1 cellular context compared by ENCODE assay signal in the genomic region with DNA sequence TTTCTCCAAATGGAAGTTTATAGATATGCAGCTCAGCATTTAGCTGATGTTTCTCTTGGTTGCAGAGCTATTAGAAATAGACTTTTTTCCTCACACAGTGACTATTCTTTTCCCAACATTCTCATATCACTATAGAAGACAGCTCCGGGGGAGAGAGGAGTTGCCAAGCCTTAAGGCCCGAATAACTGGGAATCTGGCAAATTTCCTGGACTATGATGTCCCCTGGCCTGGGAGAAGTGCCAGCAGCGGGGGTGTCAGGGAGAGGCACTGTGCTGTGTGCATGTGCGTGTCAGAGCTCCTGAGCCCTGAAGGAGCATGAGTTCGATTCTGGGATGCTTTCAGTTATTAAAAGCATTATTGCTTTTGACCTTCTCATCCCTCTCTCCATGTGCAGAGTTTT.
TF ChIP-seq lines count a peak whose summit lies in the region.

No MANE protein-coding gene starts in this region.

TF ChIP-seq in GM23338, 12 proteins besides CTCF, POLR2A, EP300 and RAD21 (continued from another document):
- TF ChIP-seq, protein P1, sequence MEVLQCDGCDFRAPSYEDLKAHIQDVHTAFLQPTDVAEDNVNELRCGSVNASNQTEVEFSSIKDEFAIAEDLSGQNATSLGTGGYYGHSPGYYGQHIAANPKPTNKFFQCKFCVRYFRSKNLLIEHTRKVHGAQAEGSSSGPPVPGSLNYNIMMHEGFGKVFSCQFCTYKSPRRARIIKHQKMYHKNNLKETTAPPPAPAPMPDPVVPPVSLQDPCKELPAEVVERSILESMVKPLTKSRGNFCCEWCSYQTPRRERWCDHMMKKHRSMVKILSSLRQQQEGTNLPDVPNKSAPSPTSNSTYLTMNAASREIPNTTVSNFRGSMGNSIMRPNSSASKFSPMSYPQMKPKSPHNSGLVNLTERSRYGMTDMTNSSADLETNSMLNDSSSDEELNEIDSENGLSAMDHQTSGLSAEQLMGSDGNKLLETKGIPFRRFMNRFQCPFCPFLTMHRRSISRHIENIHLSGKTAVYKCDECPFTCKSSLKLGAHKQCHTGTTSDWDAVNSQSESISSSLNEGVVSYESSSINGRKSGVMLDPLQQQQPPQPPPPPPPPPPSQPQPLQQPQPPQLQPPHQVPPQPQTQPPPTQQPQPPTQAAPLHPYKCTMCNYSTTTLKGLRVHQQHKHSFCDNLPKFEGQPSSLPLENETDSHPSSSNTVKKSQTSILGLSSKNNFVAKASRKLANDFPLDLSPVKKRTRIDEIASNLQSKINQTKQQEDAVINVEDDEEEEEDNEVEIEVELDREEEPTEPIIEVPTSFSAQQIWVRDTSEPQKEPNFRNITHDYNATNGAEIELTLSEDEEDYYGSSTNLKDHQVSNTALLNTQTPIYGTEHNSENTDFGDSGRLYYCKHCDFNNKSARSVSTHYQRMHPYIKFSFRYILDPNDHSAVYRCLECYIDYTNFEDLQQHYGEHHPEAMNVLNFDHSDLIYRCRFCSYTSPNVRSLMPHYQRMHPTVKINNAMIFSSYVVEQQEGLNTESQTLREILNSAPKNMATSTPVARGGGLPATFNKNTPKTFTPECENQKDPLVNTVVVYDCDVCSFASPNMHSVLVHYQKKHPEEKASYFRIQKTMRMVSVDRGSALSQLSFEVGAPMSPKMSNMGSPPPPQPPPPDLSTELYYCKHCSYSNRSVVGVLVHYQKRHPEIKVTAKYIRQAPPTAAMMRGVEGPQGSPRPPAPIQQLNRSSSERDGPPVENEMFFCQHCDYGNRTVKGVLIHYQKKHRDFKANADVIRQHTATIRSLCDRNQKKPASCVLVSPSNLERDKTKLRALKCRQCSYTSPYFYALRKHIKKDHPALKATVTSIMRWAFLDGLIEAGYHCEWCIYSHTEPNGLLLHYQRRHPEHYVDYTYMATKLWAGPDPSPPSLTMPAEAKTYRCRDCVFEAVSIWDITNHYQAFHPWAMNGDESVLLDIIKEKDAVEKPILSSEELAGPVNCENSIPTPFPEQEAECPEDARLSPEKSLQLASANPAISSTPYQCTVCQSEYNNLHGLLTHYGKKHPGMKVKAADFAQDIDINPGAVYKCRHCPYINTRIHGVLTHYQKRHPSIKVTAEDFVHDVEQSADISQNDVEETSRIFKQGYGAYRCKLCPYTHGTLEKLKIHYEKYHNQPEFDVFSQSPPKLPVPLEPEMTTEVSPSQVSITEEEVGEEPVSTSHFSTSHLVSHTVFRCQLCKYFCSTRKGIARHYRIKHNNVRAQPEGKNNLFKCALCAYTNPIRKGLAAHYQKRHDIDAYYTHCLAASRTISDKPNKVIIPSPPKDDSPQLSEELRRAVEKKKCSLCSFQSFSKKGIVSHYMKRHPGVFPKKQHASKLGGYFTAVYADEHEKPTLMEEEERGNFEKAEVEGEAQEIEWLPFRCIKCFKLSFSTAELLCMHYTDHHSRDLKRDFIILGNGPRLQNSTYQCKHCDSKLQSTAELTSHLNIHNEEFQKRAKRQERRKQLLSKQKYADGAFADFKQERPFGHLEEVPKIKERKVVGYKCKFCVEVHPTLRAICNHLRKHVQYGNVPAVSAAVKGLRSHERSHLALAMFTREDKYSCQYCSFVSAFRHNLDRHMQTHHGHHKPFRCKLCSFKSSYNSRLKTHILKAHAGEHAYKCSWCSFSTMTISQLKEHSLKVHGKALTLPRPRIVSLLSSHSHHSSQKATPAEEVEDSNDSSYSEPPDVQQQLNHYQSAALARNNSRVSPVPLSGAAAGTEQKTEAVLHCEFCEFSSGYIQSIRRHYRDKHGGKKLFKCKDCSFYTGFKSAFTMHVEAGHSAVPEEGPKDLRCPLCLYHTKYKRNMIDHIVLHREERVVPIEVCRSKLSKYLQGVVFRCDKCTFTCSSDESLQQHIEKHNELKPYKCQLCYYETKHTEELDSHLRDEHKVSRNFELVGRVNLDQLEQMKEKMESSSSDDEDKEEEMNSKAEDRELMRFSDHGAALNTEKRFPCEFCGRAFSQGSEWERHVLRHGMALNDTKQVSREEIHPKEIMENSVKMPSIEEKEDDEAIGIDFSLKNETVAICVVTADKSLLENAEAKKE (CRISPR knock-in tag; IDR thresholded peaks at IDR 0.05): no peak
- no peak for TF ChIP-seq ZNF114 (CRISPR knock-in tag; IDR thresholded peaks at IDR 0.05)
- TF ChIP-seq CREB1 (CRISPR knock-in tag; IDR thresholded peaks at IDR 0.05; ENCODE audit: low read depth): no peak
